8 cellular contexts compared by ENCODE assay signal in the genomic region with DNA sequence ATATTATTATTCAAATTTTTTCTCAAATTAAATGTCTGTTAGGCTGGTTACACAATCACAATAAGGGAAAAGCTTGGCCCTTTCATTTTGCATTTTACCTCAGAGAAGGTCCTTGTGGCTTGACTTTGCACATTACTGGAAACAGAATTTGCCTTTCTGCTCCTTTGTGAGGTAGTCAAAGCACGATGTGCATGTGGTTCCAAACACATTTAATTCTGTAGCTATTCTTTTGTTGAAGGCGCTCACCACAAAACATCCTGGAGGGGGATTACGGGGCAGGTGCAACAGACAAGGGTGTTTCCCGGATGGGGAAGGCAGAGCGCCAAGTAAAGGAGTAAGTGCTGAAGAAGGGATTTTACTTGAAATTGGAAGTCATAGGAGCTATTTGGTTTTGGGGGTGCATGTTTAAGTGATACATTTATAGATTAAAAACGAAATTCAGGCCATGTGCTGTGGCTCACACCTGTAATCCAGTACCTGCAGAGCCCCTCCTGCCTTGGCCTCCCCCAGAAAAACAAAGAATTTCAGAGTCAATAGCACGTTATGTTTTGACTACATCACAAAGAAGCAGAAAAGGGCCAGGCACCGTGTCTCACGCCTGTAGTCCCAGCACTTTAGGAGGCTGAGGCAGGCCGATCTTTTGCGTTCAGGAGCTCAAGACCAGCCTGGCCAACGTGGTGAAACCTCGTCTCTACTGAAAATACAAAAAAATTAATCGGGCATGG. TPM values are rescaled to one million over a fixed set of nuclear protein-coding genes. Genes with fewer than 3 reads are reported as not detected.
A peak's percentile ranks its signal among the peaks of the same experiment; 100 is the strongest.
DNase-seq lines count a peak whose midpoint lies in the region; ATAC-seq and TF ChIP-seq lines count a peak whose summit lies in the region.

No MANE protein-coding gene starts in this region.

- H3K4me3 Mint-ChIP-seq in activated CD4-positive, alpha-beta memory T cell treated with anti-CD3 and anti-CD28 coated beads, Interleukin-2, amount 10 ng/mL, durations not matched to agents 7 days and 5 days = no peak overlapping the region
- H3K4me3 Mint-ChIP-seq in chondrocyte (ENCODE audit: unreplicated experiment) = no peak overlapping the region

- CTCF ChIA-PET in activated CD4-positive, alpha-beta memory T cell treated with anti-CD3 and anti-CD28 coated beads, Interleukin-2, amount 10 ng/mL, durations not matched to agents 7 days and 5 days (lab: Charles Lee) = interaction anchor here (0.8 to 2.5 kb wide), 6 partner anchors 50 to 685 kb away, joined by 3 to 13 read pairs (median 4); a partner anchor contains a TSS

- no peaks in the 10 kb centered on the region for H3K9me3 Mint-ChIP-seq in activated CD4-positive, alpha-beta memory T cell treated with anti-CD3 and anti-CD28 coated beads, Interleukin-2, amount 10 ng/mL, durations not matched to agents 7 days and 5 days
- H3K9me3 Mint-ChIP-seq in chondrocyte (ENCODE audit: low read depth) = peaks cover 4% of the 10 kb centered on the region

- ATAC-seq in HG02938 (IDR thresholded peaks at IDR 0.05; ENCODE audit: unreplicated experiment) (peak; percentile 60), Right ventricle myocardium superior (ENCODE audit: poor library complexity) (no peak)
- peak; percentile 60 for ATAC-seq in stimulated activated naive CD8-positive, alpha-beta T cell treated with anti-CD3 and anti-CD28 coated beads, Interleukin-15, Interleukin-2, amounts not matched to agents 100 U/mL and 50 U/mL, for 24 hours

- peaks cover 38% of the 10 kb centered on the region for H3K4me1 Mint-ChIP-seq in activated CD4-positive, alpha-beta memory T cell treated with anti-CD3 and anti-CD28 coated beads, Interleukin-2, amount 10 ng/mL, durations not matched to agents 7 days and 5 days
- H3K4me1 Mint-ChIP-seq in chondrocyte (ENCODE audit: low read depth) = no peaks in the 10 kb centered on the region

- peak overlapping the region; percentile 62 for H3K27ac Mint-ChIP-seq in activated CD4-positive, alpha-beta memory T cell treated with anti-CD3 and anti-CD28 coated beads, Interleukin-2, amount 10 ng/mL, durations not matched to agents 7 days and 5 days
- no peak overlapping the region for H3K27ac Mint-ChIP-seq in chondrocyte (ENCODE audit: unreplicated experiment)

- no peaks in the 10 kb centered on the region for H3K36me3 Mint-ChIP-seq in activated CD4-positive, alpha-beta memory T cell treated with anti-CD3 and anti-CD28 coated beads, Interleukin-2, amount 10 ng/mL, durations not matched to agents 7 days and 5 days (ENCODE audit: low read depth)
- peaks cover 3% of the 10 kb centered on the region for H3K36me3 Mint-ChIP-seq in chondrocyte (ENCODE audit: low read depth)

- POLR2A ChIA-PET in activated CD4-positive, alpha-beta memory T cell treated with anti-CD3 and anti-CD28 coated beads, Interleukin-2, amount 10 ng/mL, durations not matched to agents 7 days and 5 days (lab: Charles Lee) = interaction anchor here (0.6 to 3.2 kb wide), 7 partner anchors 14 to 428 kb away, joined by 3 to 9 read pairs (median 4); a partner anchor contains a TSS

- TF ChIP-seq CTCF in chondrocyte (IDR thresholded peaks at IDR 0.05) = no peak

- intact Hi-C loops in Right ventricle myocardium superior (cut with DNase I) = no loop called here

- no peaks in the 10 kb centered on the region for H3K27me3 Mint-ChIP-seq in activated CD4-positive, alpha-beta memory T cell treated with anti-CD3 and anti-CD28 coated beads, Interleukin-2, amount 10 ng/mL, durations not matched to agents 7 days and 5 days
- H3K27me3 Mint-ChIP-seq in chondrocyte (ENCODE audit: low read depth) = peaks cover 4% of the 10 kb centered on the region

- peak; percentile 62 for DNase-seq in activated CD8-positive, alpha-beta memory T cell treated with anti-CD3 and anti-CD28 coated beads, Interleukin-2, amount 50 U/mL, for 48 hours
- no peak for DNase-seq in activated CD8-positive, alpha-beta memory T cell treated with anti-CD3 and anti-CD28 coated beads for 24 hours
- DNase-seq in activated CD4-positive, alpha-beta memory T cell treated with anti-CD3 and anti-CD28 coated beads, Interleukin-2, amount 10 ng/mL, durations not matched to agents 7 days and 5 days = peak; percentile 45
- DNase-seq in stimulated activated naive CD8-positive, alpha-beta T cell treated with anti-CD3 and anti-CD28 coated beads, Interleukin-15, Interleukin-2, amounts not matched to agents 100 U/mL and 50 U/mL, for 24 hours = peak; percentile 38
- DNase-seq in Right ventricle myocardium superior (no peak), T-helper 9 cell (no peak), chondrocyte (ENCODE audit: low spot score) (no peak)

RNA-seq across cellular contexts. Expression of a gene that starts 31.2 kb away (rescaled TPM):
- 10 to 100 TPM; 17.5 to 18.0 TPM for total RNA-seq in activated CD4-positive, alpha-beta memory T cell treated with anti-CD3 and anti-CD28 coated beads, Interleukin-2, amount 10 ng/mL, durations not matched to agents 7 days and 5 days
- total RNA-seq in Right ventricle myocardium superior (7.7 TPM), chondrocyte (8.4 to 9.8 TPM (median 9.2 TPM) in 3 replicates)

RNA-seq across cellular contexts. Expression of a gene that starts 56.1 kb away (rescaled TPM):
- total RNA-seq in activated CD4-positive, alpha-beta memory T cell treated with anti-CD3 and anti-CD28 coated beads, Interleukin-2, amount 10 ng/mL, durations not matched to agents 7 days and 5 days = 10 to 100 TPM; 20.7 to 21.3 TPM
- 9.9 TPM for total RNA-seq in Right ventricle myocardium superior
- total RNA-seq in chondrocyte = 16.0 to 19.8 TPM (median 17.3 TPM) in 3 replicates

Comparison
In these comparisons a context has a peak if more than half of its experiments do, and no peak if none do; other contexts are left out.
1. DNase-seq: peak in activated CD8-positive, alpha-beta memory T cell treated with anti-CD3 and anti-CD28 coated beads, Interleukin-2, amount 50 U/mL, for 48 hours (single experiment), activated CD4-positive, alpha-beta memory T cell treated with anti-CD3 and anti-CD28 coated beads, Interleukin-2, amount 10 ng/mL, durations not matched to agents 7 days and 5 days (single experiment) and stimulated activated naive CD8-positive, alpha-beta T cell treated with anti-CD3 and anti-CD28 coated beads, Interleukin-15, Interleukin-2, amounts not matched to agents 100 U/mL and 50 U/mL, for 24 hours (single experiment); none in activated CD8-positive, alpha-beta memory T cell treated with anti-CD3 and anti-CD28 coated beads for 24 hours (single experiment), Right ventricle myocardium superior (single experiment), T-helper 9 cell (single experiment) and chondrocyte (single experiment).